In genomic region chr5:172444110-172444510, GRCh38 we compare ENCODE assay signal across 12 cellular contexts. TPM values are rescaled to one million over a fixed set of nuclear protein-coding genes. Genes with fewer than 3 reads are reported as not detected.
DNase-seq lines count a peak whose midpoint lies in the region; ATAC-seq, FAIRE-seq and TF ChIP-seq lines count a peak whose summit lies in the region.
"Had no signal": no experiment of that assay in that cellular context is flagged by ENCODE, and none has a peak within 500 bp of the region (broad histone marks: within the 10 kb centered on the region; RNA-seq: fewer than 3 reads in every experiment).

No MANE protein-coding gene starts in this region.

- H3K4me2 ChIP-seq in Loucy (ENCODE audit: low read depth, low read length, poor library complexity, severe bottlenecking) (peak overlapping the region; percentile 44), mammary epithelial cell (ENCODE audit: insufficient read depth, low read depth, low read length) (no peak overlapping the region), mesendoderm (ENCODE audit: low read length) (no peak overlapping the region)

- H2AK5ac ChIP-seq in mesendoderm (ENCODE audit: low read length), result no peak overlapping the region

- H3K36me3 ChIP-seq in Loucy (ENCODE audit: insufficient read depth, low read length) (no peaks in the 10 kb centered on the region), mammary epithelial cell (ENCODE audit: insufficient read depth, low read length) (no peaks in the 10 kb centered on the region), suprapubic skin (no peaks in the 10 kb centered on the region), mesendoderm (ENCODE audit: control insufficient read depth, insufficient read depth, low read length) (no peaks in the 10 kb centered on the region)

- H3K4me3 ChIP-seq in Loucy (ENCODE audit: low read length, poor library complexity, severe bottlenecking) (no peak overlapping the region), mammary epithelial cell (replicated peaks in 1 of 3; ENCODE audit: insufficient read depth in 1 of 3, low read depth in 2 of 3, low read length in 3 of 3) (no peak overlapping the region), suprapubic skin (no peak overlapping the region), mesendoderm (ENCODE audit: low read length) (no peak overlapping the region)

- H3K9ac ChIP-seq in Loucy (ENCODE audit: low read depth, low read length, poor library complexity, severe bottlenecking) (no peak overlapping the region), mammary epithelial cell (ENCODE audit: insufficient read depth, low read length) (no peak overlapping the region), mesendoderm (ENCODE audit: low read length) (no peak overlapping the region)

- 79% methylated on average over 4 of the region's 4 CpGs for WGBS in mammary epithelial cell (ENCODE audit: low coverage, missing lambda C conversion rate)
- 77% methylated on average over 4 of the region's 4 CpGs for WGBS in suprapubic skin
- no CpG with 5 or more reads among the region's 4 CpGs for WGBS in mesendoderm (ENCODE audit: extremely low coverage, insufficient coverage, low lambda C conversion rate)

- H4K5ac ChIP-seq in mesendoderm (ENCODE audit: low read length), result no peak overlapping the region

- H3K27ac ChIP-seq in mammary epithelial cell (ENCODE audit: insufficient read depth, low read depth, low read length) (no peak overlapping the region), suprapubic skin (peak overlapping the region; percentile 78), mesendoderm (ENCODE audit: low read depth, low read length) (no peak overlapping the region)

- no peak overlapping the region for H3K23ac ChIP-seq in mesendoderm (ENCODE audit: low read length)

- no peaks in the 10 kb centered on the region for H3K9me2 ChIP-seq in Loucy (replicated peaks; ENCODE audit: low read depth, low read length)

- TF ChIP-seq EP300 in suprapubic skin (IDR thresholded peaks at IDR 0.05), result no peak

- H3K4me1 ChIP-seq in Loucy (ENCODE audit: insufficient read depth, low read length, poor library complexity, severe bottlenecking) (peaks cover 19% of the 10 kb centered on the region), mammary epithelial cell (ENCODE audit: insufficient read depth, low read length) (peaks cover 15% of the 10 kb centered on the region), suprapubic skin (peaks cover 76% of the 10 kb centered on the region), mesendoderm (ENCODE audit: control insufficient read depth, low read depth, low read length) (no peaks in the 10 kb centered on the region)
- H3K4me1 ChIP-seq: Caco-2 had no signal

- H3K56ac ChIP-seq in mesendoderm (ENCODE audit: low read length), result no peak overlapping the region

- peaks cover 55% of the 10 kb centered on the region for H3K79me1 ChIP-seq in mesendoderm (ENCODE audit: low read length)

- H3K27me3 ChIP-seq in Loucy (ENCODE audit: insufficient read depth, low read length, poor library complexity, severe bottlenecking) (no peaks in the 10 kb centered on the region), mammary epithelial cell (ENCODE audit: insufficient read depth, low read length) (peaks cover 3% of the 10 kb centered on the region), suprapubic skin (no peaks in the 10 kb centered on the region), mesendoderm (ENCODE audit: insufficient read depth, low read length, poor library complexity) (no peaks in the 10 kb centered on the region)

- no peaks in the 10 kb centered on the region for H3K9me3 ChIP-seq in Loucy (ENCODE audit: insufficient read depth, low read depth, low read length)
- no peaks in the 10 kb centered on the region for H3K9me3 ChIP-seq in mammary epithelial cell (replicated peaks; ENCODE audit: insufficient read depth, low read length)
- H3K9me3 ChIP-seq in suprapubic skin, result no peaks in the 10 kb centered on the region
- H3K9me3 ChIP-seq: Caco-2 had no signal

- CTCF ChIA-PET in mammary epithelial cell (lab: Charles Lee; ENCODE audit: low non-redundant PET), result no interaction called here

- ATAC-seq in sciatic nerve, result no peak

- intact Hi-C loops in mammary epithelial cell (cut with micrococcal nuclease) (no loop called here), sciatic nerve (cut with DNase I) (no loop called here)

- DNase-seq in mammary epithelial cell (peak; percentile 39), kidney tubule cell (ENCODE audit: low spot score) (peak; percentile 10), suprapubic skin (ENCODE audit: low spot score in 2 of 2) (peak; percentile 56 to 67), NCI-H510A treated with DMSO at 0.1 percent for 48 hours (lab: John Stamatoyannopoulos, UW) (no peak), H54 (ENCODE audit: insufficient read length, low spot score) (no peak), mesendoderm (no peak), sciatic nerve (ENCODE audit: low spot score) (no peak)
- DNase-seq: midbrain, NCI-H510A had no signal

- TF ChIP-seq CTCF in Loucy (conservative IDR thresholded peaks at IDR 0.05; ENCODE audit: low read length) (no peak), mammary epithelial cell (conservative IDR thresholded peaks at IDR 0.05 in 1 of 2, IDR thresholded peaks at IDR 0.05 in 1 of 2; ENCODE audit: extremely low read depth in 1 of 2, insufficient read depth in 1 of 2, low read depth in 1 of 2, low read length in 2 of 2) (no peak), suprapubic skin (IDR thresholded peaks at IDR 0.05) (no peak)

- no peak for FAIRE-seq in H54 (lab: Jason Lieb, UNC)

- no peak overlapping the region for H2BK15ac ChIP-seq in mesendoderm (replicated peaks; ENCODE audit: low read depth)

- H2BK5ac ChIP-seq in mesendoderm (ENCODE audit: low read length), result no peak overlapping the region

- dilution Hi-C loops in mammary epithelial cell (cut with HindIII; ENCODE audit: low sequenced_read_pairs), result no loop called here

- H2AFZ ChIP-seq in Loucy (ENCODE audit: low read length) (no peak overlapping the region), mammary epithelial cell (ENCODE audit: low read depth, low read length) (no peak overlapping the region)

- no peak overlapping the region for H2BK120ac ChIP-seq in mesendoderm (ENCODE audit: low read depth, low read length)

- H4K20me1 ChIP-seq in Loucy (ENCODE audit: insufficient read depth, low read length, poor library complexity, severe bottlenecking) (no peaks in the 10 kb centered on the region), mammary epithelial cell (ENCODE audit: insufficient read depth, low read length) (peaks cover 3% of the 10 kb centered on the region)

- in situ Hi-C loops in mammary epithelial cell (cut with MboI; ENCODE audit: low sequenced_read_pairs in 2 of 2), result no loop called here

- TF ChIP-seq POLR2A in suprapubic skin (IDR thresholded peaks at IDR 0.05) (no peak), H54 (IDR thresholded peaks at IDR 0.05; ENCODE audit: low read depth, low read length) (no peak)

- H3K79me2 ChIP-seq in Loucy (ENCODE audit: insufficient read depth, low read length) (no peaks in the 10 kb centered on the region), mammary epithelial cell (ENCODE audit: insufficient read depth, low read length) (peaks cover 31% of the 10 kb centered on the region), mesendoderm (ENCODE audit: control insufficient read depth, insufficient read depth, low read length) (peaks cover 48% of the 10 kb centered on the region)

- H3K4ac ChIP-seq in mesendoderm (ENCODE audit: low read depth, low read length), result no peak overlapping the region

- H4K8ac ChIP-seq in mesendoderm (ENCODE audit: low read depth, low read length), result no peak overlapping the region

- no peaks in the 10 kb centered on the region for H3F3A ChIP-seq in Loucy (ENCODE audit: low read depth)

- H3K18ac ChIP-seq in mesendoderm (ENCODE audit: low read length), result no peak overlapping the region

- BruUV-seq in mammary epithelial cell (replicated peaks; lab: Mats Ljungman, UMichigan), result no TSS peak

RNA-seq across cellular contexts. Expression of gene SH3PXD2B, which starts 10.2 kb away (rescaled TPM):
- total RNA-seq in mammary epithelial cell (10 to 100 TPM; 19.2 to 25.1 TPM), suprapubic skin (10 to 100 TPM; 29.1 to 42.1 (median 31.3) TPM), sciatic nerve (39.5 TPM)
- 14.1 TPM for polyA plus RNA-seq in mammary epithelial cell
- 33.7 TPM for polyA minus RNA-seq in mammary epithelial cell
- 30.7 TPM for polyA plus RNA-seq in mesendoderm (2013, experiment 1 of 2)
- polyA plus RNA-seq in mesendoderm (2013, experiment 2 of 2), result 30.3 TPM
- polyA plus RNA-seq: IgD-negative memory B cell had no signal

Comparison
In these comparisons a context has a peak if more than half of its experiments do, and no peak if none do; other contexts are left out.
1. DNase-seq: peak in mammary epithelial cell (single experiment), kidney tubule cell (single experiment) and suprapubic skin (2 of 2); none in NCI-H510A treated with DMSO at 0.1 percent for 48 hours (single experiment), H54 (single experiment), mesendoderm (single experiment) and sciatic nerve (single experiment).